2 cellular contexts compared by ENCODE assay signal in the genomic region with DNA sequence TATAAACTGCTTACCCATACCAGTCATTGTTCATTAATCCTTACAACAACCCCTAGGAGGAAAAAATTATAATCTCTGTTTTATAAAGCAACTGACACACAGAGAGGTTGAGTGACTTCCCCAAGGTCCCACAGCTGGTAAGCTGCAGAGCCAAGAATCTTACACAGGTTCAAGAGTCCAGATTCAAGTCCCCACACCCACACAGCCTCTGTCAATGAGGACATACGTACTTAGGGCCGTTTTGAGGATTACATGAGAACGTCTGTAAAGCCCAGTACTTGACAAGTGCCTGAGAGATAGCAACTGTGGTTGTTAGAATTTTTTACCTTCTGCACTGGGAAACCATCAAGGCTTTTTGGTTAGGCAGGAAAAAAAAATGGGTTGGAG.
TF ChIP-seq lines count a peak whose summit lies in the region.

No MANE protein-coding gene starts in this region.

TF ChIP-seq in SK-N-SH, 30 proteins besides CTCF, POLR2A, EP300 and RAD21:
- TF ChIP-seq, protein P1, sequence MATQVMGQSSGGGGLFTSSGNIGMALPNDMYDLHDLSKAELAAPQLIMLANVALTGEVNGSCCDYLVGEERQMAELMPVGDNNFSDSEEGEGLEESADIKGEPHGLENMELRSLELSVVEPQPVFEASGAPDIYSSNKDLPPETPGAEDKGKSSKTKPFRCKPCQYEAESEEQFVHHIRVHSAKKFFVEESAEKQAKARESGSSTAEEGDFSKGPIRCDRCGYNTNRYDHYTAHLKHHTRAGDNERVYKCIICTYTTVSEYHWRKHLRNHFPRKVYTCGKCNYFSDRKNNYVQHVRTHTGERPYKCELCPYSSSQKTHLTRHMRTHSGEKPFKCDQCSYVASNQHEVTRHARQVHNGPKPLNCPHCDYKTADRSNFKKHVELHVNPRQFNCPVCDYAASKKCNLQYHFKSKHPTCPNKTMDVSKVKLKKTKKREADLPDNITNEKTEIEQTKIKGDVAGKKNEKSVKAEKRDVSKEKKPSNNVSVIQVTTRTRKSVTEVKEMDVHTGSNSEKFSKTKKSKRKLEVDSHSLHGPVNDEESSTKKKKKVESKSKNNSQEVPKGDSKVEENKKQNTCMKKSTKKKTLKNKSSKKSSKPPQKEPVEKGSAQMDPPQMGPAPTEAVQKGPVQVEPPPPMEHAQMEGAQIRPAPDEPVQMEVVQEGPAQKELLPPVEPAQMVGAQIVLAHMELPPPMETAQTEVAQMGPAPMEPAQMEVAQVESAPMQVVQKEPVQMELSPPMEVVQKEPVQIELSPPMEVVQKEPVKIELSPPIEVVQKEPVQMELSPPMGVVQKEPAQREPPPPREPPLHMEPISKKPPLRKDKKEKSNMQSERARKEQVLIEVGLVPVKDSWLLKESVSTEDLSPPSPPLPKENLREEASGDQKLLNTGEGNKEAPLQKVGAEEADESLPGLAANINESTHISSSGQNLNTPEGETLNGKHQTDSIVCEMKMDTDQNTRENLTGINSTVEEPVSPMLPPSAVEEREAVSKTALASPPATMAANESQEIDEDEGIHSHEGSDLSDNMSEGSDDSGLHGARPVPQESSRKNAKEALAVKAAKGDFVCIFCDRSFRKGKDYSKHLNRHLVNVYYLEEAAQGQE (IDR thresholded peaks at IDR 0.05; ENCODE audit: low read depth, low read length): no peak
- TF ChIP-seq, protein P2, sequence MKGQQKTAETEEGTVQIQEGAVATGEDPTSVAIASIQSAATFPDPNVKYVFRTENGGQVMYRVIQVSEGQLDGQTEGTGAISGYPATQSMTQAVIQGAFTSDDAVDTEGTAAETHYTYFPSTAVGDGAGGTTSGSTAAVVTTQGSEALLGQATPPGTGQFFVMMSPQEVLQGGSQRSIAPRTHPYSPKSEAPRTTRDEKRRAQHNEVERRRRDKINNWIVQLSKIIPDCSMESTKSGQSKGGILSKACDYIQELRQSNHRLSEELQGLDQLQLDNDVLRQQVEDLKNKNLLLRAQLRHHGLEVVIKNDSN (IDR thresholded peaks at IDR 0.05; ENCODE audit: borderline replicate concordance, low read depth): no peak

TF ChIP-seq in SK-N-SH treated with all-trans-retinoic acid at 6 μM for 48 hours, 23 proteins besides CTCF, POLR2A, EP300 and RAD21 (continued from another document):
- TF ChIP-seq TCF4 (CRISPR knock-in tag; IDR thresholded peaks at IDR 0.05; ENCODE audit: borderline replicate concordance): no peak
